Comparison of ENCODE assay signal across 23 cellular contexts in genomic region chr19:6044056-6044805, GRCh38.
DNase-seq lines count a peak whose midpoint lies in the region; ATAC-seq and TF ChIP-seq lines count a peak whose summit lies in the region.
"Had no signal": no experiment of that assay in that cellular context is flagged by ENCODE, and none has a peak within 500 bp of the region (broad histone marks: within the 10 kb centered on the region; RNA-seq: fewer than 3 reads in every experiment).

No MANE protein-coding gene starts in this region.

- H4K91ac ChIP-seq in H9 (ENCODE audit: insufficient read length, low read depth, low read length), result no peak overlapping the region

- no peaks in the 10 kb centered on the region for H3K79me2 ChIP-seq in H9 (ENCODE audit: insufficient read depth, low read length)

- TF ChIP-seq POLR2A in esophagus muscularis mucosa (IDR thresholded peaks at IDR 0.05; ENCODE audit: low read depth), result no peak

- peaks cover 4% of the 10 kb centered on the region for H3K27me3 Mint-ChIP-seq in H9 (ENCODE audit: low read depth)
- no peaks in the 10 kb centered on the region for H3K27me3 Mint-ChIP-seq in T-cell
- H3K27me3 Mint-ChIP-seq: CD4-positive, alpha-beta T cell had no signal

- H2BK20ac ChIP-seq in H9 (ENCODE audit: low read depth, low read length, poor library complexity, severe bottlenecking), result no peak overlapping the region

- no peak overlapping the region for H3K4me3 ChIP-seq in BLaER1
- no peak overlapping the region for H3K4me3 ChIP-seq in esophagus muscularis mucosa
- H3K4me3 ChIP-seq: GM12878, GM23248, HAP-1, SJCRH30 had no signal

- POLR2A ChIA-PET in T-cell (lab: Charles Lee), result no interaction called here

- H4K20me1 ChIP-seq in BLaER1 (no peaks in the 10 kb centered on the region), H9 (ENCODE audit: control insufficient read depth, insufficient read depth, insufficient read length) (peaks cover 2% of the 10 kb centered on the region)

- H3K4me1 Mint-ChIP-seq in H9 (peaks cover 13 to 15% of the 10 kb centered on the region in 2 experiments), T-cell (peaks cover 4 to 6% (median 5%) of the 10 kb centered on the region in 3 donors)

- H3K27ac Mint-ChIP-seq in H9, result no peak overlapping the region; a peak in 1 of 7 replicates
- no peak overlapping the region for H3K27ac Mint-ChIP-seq in T-cell
- H3K27ac Mint-ChIP-seq: CD4-positive, alpha-beta T cell had no signal

- no peak overlapping the region for H3K4ac ChIP-seq in H9 (ENCODE audit: low read depth, low read length)

- DNase-seq in H9 (no peak), esophagus muscularis mucosa (ENCODE audit: extremely low spot score) (peak; percentile 78), posterior vena cava (ENCODE audit: low spot score) (peak; percentile 72), HPDE6-E6E7 (ENCODE audit: extremely low spot score) (no peak), T-cell (no peak)
- DNase-seq: CD4-positive, alpha-beta T cell; COR-L47; DMS79 treated with DMSO at 0.1 percent for 48 hours; GM23248; KG1; NCI-H1092 treated with DMSO at 0.1 percent for 48 hours; NCI-H146; NCI-H2029 treated with DMSO at 0.1 percent for 48 hours; NCI-H2171; NCI-H345; NCI-H524; NCI-H774; NK-92 treated with Interleukin-12 subunit alpha and Interleukin-12 subunit beta, amount 100 ng/mL, for 24 hours; SJCRH30 had no signal

- CTCF ChIA-PET in T-cell (lab: Charles Lee), result no interaction called here

- WGBS in H9 (ENCODE audit: extremely low coverage, insufficient read length, low lambda C conversion rate), result no CpG with 5 or more reads among the region's 21 CpGs
- 95% methylated on average over 21 of the region's 21 CpGs for WGBS in esophagus muscularis mucosa

- H4K5ac ChIP-seq in H9 (ENCODE audit: insufficient read length, low read depth, low read length), result no peak overlapping the region

- H2AK5ac ChIP-seq in H9 (ENCODE audit: insufficient read length, low read length), result no peak overlapping the region

- peak overlapping the region; percentile 86; the same call in 1 of the 2 replicates for H3K4me2 ChIP-seq in BLaER1
- H3K4me2 ChIP-seq in H9 (ENCODE audit: insufficient read depth, insufficient read length, low read length), result no peak overlapping the region

- H2BK120ac ChIP-seq in H9 (ENCODE audit: low read depth, low read length, poor library complexity, severe bottlenecking), result no peak overlapping the region

- H3K23me2 ChIP-seq in H9 (ENCODE audit: insufficient read length, low read depth, low read length, poor library complexity, severe bottlenecking), result no peaks in the 10 kb centered on the region

- H3K23ac ChIP-seq in H9 (ENCODE audit: insufficient read length, low read depth, low read length), result no peak overlapping the region

- no peaks in the 10 kb centered on the region for H3K79me1 ChIP-seq in H9 (ENCODE audit: insufficient read depth, low read depth, low read length, poor library complexity, severe bottlenecking)

- H3K36me3 ChIP-seq in BLaER1 (no peaks in the 10 kb centered on the region), esophagus muscularis mucosa (peaks cover 48 to 61% (median 57%) of the 10 kb centered on the region in 4 donors)
- H3K36me3 ChIP-seq: HAP-1, SJCRH30 had no signal

- intact Hi-C loops in esophagus muscularis mucosa (cut with DNase I) (loop anchor here (10.0 kb wide), 2 partner anchors 171 to 231 kb away; partner anchors contain the start of gene MLLT1), posterior vena cava (cut with DNase I) (no loop called here)

- H3K27me3 ChIP-seq in BLaER1 (no peaks in the 10 kb centered on the region), H9 (ENCODE audit: insufficient read depth, low read length) (no peaks in the 10 kb centered on the region), esophagus muscularis mucosa (no peaks in the 10 kb centered on the region)
- H3K27me3 ChIP-seq: SJCRH30 had no signal

- H3K9me3 ChIP-seq in BLaER1 (no peaks in the 10 kb centered on the region), H9 (ENCODE audit: control insufficient read depth, low read depth, low read length) (no peaks in the 10 kb centered on the region), esophagus muscularis mucosa (no peaks in the 10 kb centered on the region)
- H3K9me3 ChIP-seq: HAP-1, SJCRH30 had no signal

- H3K4me1 ChIP-seq in BLaER1 (peaks cover 33% of the 10 kb centered on the region), H9 (ENCODE audit: insufficient read depth, low read length) (no peaks in the 10 kb centered on the region; the same call in 1 of the 2 replicates), esophagus muscularis mucosa (peaks cover 15 to 29% (median 25%) of the 10 kb centered on the region in 4 donors)
- H3K4me1 ChIP-seq: HAP-1, SJCRH30 had no signal

- peak overlapping the region; percentile 11 for H4K8ac ChIP-seq in H9 (replicated peaks; ENCODE audit: insufficient read length, low read depth, low read length)

- H3K36me3 Mint-ChIP-seq in H9 (ENCODE audit: insufficient read depth in 1 of 3, low read depth in 3 of 3) (no peaks in the 10 kb centered on the region), T-cell (peaks cover 2% of the 10 kb centered on the region)

- H2BK5ac ChIP-seq in H9 (ENCODE audit: insufficient read length, low read length), result no peak overlapping the region

- H3K9ac ChIP-seq in BLaER1 (no peak overlapping the region), H9 (ENCODE audit: extremely low read depth, insufficient read length, low read length) (no peak overlapping the region)
- H3K9ac ChIP-seq: GM23248 had no signal

- no peak overlapping the region for H3K27ac ChIP-seq in BLaER1
- no peak overlapping the region for H3K27ac ChIP-seq in H9 (ENCODE audit: insufficient read length, low read depth, low read length)
- no peak overlapping the region for H3K27ac ChIP-seq in esophagus muscularis mucosa (replicated peaks in 1 of 4)
- H3K27ac ChIP-seq: GM23248, SJCRH30 had no signal

- H3K9me3 Mint-ChIP-seq in H9, result no peaks in the 10 kb centered on the region
- H3K9me3 Mint-ChIP-seq in T-cell, result no peaks in the 10 kb centered on the region
- H3K9me3 Mint-ChIP-seq: CD4-positive, alpha-beta T cell had no signal

- no peak overlapping the region for H2BK15ac ChIP-seq in H9 (ENCODE audit: low read depth, low read length)

- no peak overlapping the region for H2AFZ ChIP-seq in H9 (ENCODE audit: low read length)
- H2AFZ ChIP-seq: GM23248 had no signal

- no peak overlapping the region for H3K56ac ChIP-seq in H9 (ENCODE audit: insufficient read length, low read depth, low read length)

- H3K4me3 Mint-ChIP-seq in H9 (no peak overlapping the region; a peak in 1 of 5 replicates), T-cell (no peak overlapping the region)
- H3K4me3 Mint-ChIP-seq: CD4-positive, alpha-beta T cell had no signal

- H2BK12ac ChIP-seq in H9 (ENCODE audit: insufficient read length, low read depth, low read length), result no peak overlapping the region

- no peak for TF ChIP-seq CTCF in H9 (conservative IDR thresholded peaks at IDR 0.05)
- TF ChIP-seq CTCF in esophagus muscularis mucosa (IDR thresholded peaks at IDR 0.05), result no peak

- ATAC-seq in T-cell (replicated peaks in 1 of 4) (no peak), GM18517 (IDR thresholded peaks at IDR 0.05; ENCODE audit: unreplicated experiment) (no peak)
- ATAC-seq: GM12878 had no signal

- no peak overlapping the region for H3T11ph ChIP-seq in H9 (ENCODE audit: low read length)

- no peak for TF ChIP-seq EP300 in esophagus muscularis mucosa (IDR thresholded peaks at IDR 0.05)

- no peak overlapping the region for H3K18ac ChIP-seq in H9 (ENCODE audit: insufficient read length, low read depth, low read length)

- no peak overlapping the region for H3K14ac ChIP-seq in H9 (ENCODE audit: insufficient read depth, low read length)

Comparison
In these comparisons a context has a peak if more than half of its experiments do, and no peak if none do; other contexts are left out.
1. DNase-seq: peak in esophagus muscularis mucosa (single experiment) and posterior vena cava (single experiment); none in H9 (single experiment), HPDE6-E6E7 (single experiment) and T-cell (0 of 34).